ENCODE assay signal across 8 cellular contexts in genomic region chr10:94546058-94546595, GRCh38.
A peak's percentile ranks its signal among the peaks of the same experiment; 100 is the strongest.
DNase-seq lines count a peak whose midpoint lies in the region; ATAC-seq and TF ChIP-seq lines count a peak whose summit lies in the region.

No MANE protein-coding gene starts in this region.

- H3K4me1 ChIP-seq in muscle layer of duodenum (ENCODE audit: control insufficient read depth in 1 of 2, insufficient read depth in 2 of 2, low read length in 2 of 2): peaks cover 8 to 10% of the 10 kb centered on the region in 2 donors

- no peaks in the 10 kb centered on the region for H3K9me3 ChIP-seq in muscle layer of duodenum (ENCODE audit: control insufficient read depth in 1 of 2, low read length in 2 of 2)

- peak overlapping the region; percentile 94 to 97 for H3K4me3 ChIP-seq in muscle layer of duodenum (ENCODE audit: low read depth in 1 of 2, low read length in 2 of 2)

- TF ChIP-seq POLR2A in erythroblast (IDR thresholded peaks at IDR 0.05; ENCODE audit: low read length): peak; percentile 48

- DNase-seq in CD1c-positive myeloid dendritic cell (ENCODE audit: extremely low spot score): peak; percentile 7
- peak; percentile 31 for DNase-seq in SKM-1 treated with dmso at 0.1 percent for 144 hours (lab: John Stamatoyannopoulos, UW; ENCODE audit: unreplicated experiment)
- DNase-seq in erythroblast (lab: John Stamatoyannopoulos, UW): no peak
- DNase-seq in effector CD4-positive, alpha-beta T cell: no peak
- DNase-seq in NCI-H1048 (lab: John Stamatoyannopoulos, UW): no peak

- H3K36me3 ChIP-seq in muscle layer of duodenum (ENCODE audit: control insufficient read depth in 1 of 2, insufficient read depth in 2 of 2, low read length in 2 of 2): no peaks in the 10 kb centered on the region

- peak overlapping the region; percentile 23 for H3K27ac ChIP-seq in muscle layer of duodenum (ENCODE audit: low read length)

- H3K27me3 ChIP-seq in muscle layer of duodenum (ENCODE audit: low read depth, low read length): no peaks in the 10 kb centered on the region

- ATAC-seq in GM19023 (IDR thresholded peaks at IDR 0.05; ENCODE audit: unreplicated experiment) (peak; percentile 27), HG03565 (IDR thresholded peaks at IDR 0.05; ENCODE audit: unreplicated experiment) (peak; percentile 3)

Comparison
In these comparisons a context has a peak if more than half of its experiments do, and no peak if none do; other contexts are left out.
1. DNase-seq: peak in CD1c-positive myeloid dendritic cell (single experiment) and SKM-1 treated with dmso at 0.1 percent for 144 hours (single experiment); none in erythroblast (0 of 2), effector CD4-positive, alpha-beta T cell (single experiment) and NCI-H1048 (single experiment).